ENCODE assay signal across 1 cellular context in genomic region chr6:34383171-34383631, GRCh38.
TF ChIP-seq lines count a peak whose summit lies in the region.

No MANE protein-coding gene starts in this region.

TF ChIP-seq in HepG2, 621 proteins besides CTCF, POLR2A, EP300 and RAD21 (continued from another document):
- TF ChIP-seq NFYB (CRISPR knock-in tag; IDR thresholded peaks at IDR 0.05): no peak
